22 cellular contexts compared by ENCODE assay signal in genomic region chr6:33551538-33551937, GRCh38. TPM values are rescaled to one million over a fixed set of nuclear protein-coding genes. Genes with fewer than 3 reads are reported as not detected.
DNase-seq lines count a peak whose midpoint lies in the region; FAIRE-seq and TF ChIP-seq lines count a peak whose summit lies in the region.
"Had no signal": no experiment of that assay in that cellular context is flagged by ENCODE, and none has a peak within 500 bp of the region (broad histone marks: within the 10 kb centered on the region; RNA-seq: fewer than 3 reads in every experiment).

No MANE protein-coding gene starts in this region.

- TF ChIP-seq CTCF in endodermal cell (conservative IDR thresholded peaks at IDR 0.05): no peak

- no peak for TF ChIP-seq POLR2A in GM12892 (IDR thresholded peaks at IDR 0.05; ENCODE audit: low read depth, low read length)

- H3K9ac ChIP-seq in endodermal cell (ENCODE audit: extremely low read depth, low read length, poor library complexity, severe bottlenecking): no peak overlapping the region
- H3K9ac ChIP-seq: BLaER1 treated with 17β-estradiol and CSF1 and Interleukin-3, amounts not matched to agents 10 nM and 100 nM had no signal

- 67 to 94% methylated on average over 1 to 2 of the region's 2 CpGs for WGBS in endodermal cell (ENCODE audit: insufficient coverage in 1 of 2, insufficient read length in 1 of 2), 2 experiments

- no peaks in the 10 kb centered on the region for H3K36me3 ChIP-seq in endodermal cell (ENCODE audit: control insufficient read depth, insufficient read depth, low read length)
- H3K36me3 ChIP-seq: BE2C; BLaER1 treated with 17β-estradiol and CSF1 and Interleukin-3, amounts not matched to agents 10 nM and 100 nM had no signal

- no peaks in the 10 kb centered on the region for H3K27me3 Mint-ChIP-seq in T-helper 2 cell treated with Interferon-gamma antibody and Interleukin-4, amounts not matched to agents 5 μg/mL and 100 μg/mL, for 36 hours (ENCODE audit: low read depth)
- H3K27me3 Mint-ChIP-seq in endodermal cell (ENCODE audit: insufficient read depth): no peaks in the 10 kb centered on the region
- H3K27me3 Mint-ChIP-seq: CD4-positive, alpha-beta T cell had no signal

- H3K4me3 Mint-ChIP-seq in T-helper 2 cell treated with Interferon-gamma antibody and Interleukin-4, amounts not matched to agents 5 μg/mL and 100 μg/mL, for 36 hours: no peak overlapping the region
- no peak overlapping the region for H3K4me3 Mint-ChIP-seq in endodermal cell
- H3K4me3 Mint-ChIP-seq: CD14-positive monocyte; CD4-positive, alpha-beta T cell; CD8-positive, alpha-beta memory T cell; GM23338; H9 had no signal

- H3K27ac ChIP-seq in endodermal cell (ENCODE audit: low read depth, low read length): no peak overlapping the region
- H3K27ac ChIP-seq: 22Rv1; BLaER1 treated with 17β-estradiol and CSF1 and Interleukin-3, amounts not matched to agents 10 nM and 100 nM had no signal

- FAIRE-seq in GM12892 (lab: Jason Lieb, UNC): peak; percentile 14
- FAIRE-seq: A204.1, D721Med, GM12878, GM18507 had no signal

- H3K4me1 ChIP-seq in endodermal cell (ENCODE audit: control insufficient read depth, insufficient read depth, low read length): peaks cover 7% of the 10 kb centered on the region

- H3K27me3 ChIP-seq in endodermal cell (ENCODE audit: control insufficient read depth, insufficient read depth, low read length, poor library complexity, severe bottlenecking): no peaks in the 10 kb centered on the region
- H3K27me3 ChIP-seq: BE2C; BLaER1 treated with 17β-estradiol and CSF1 and Interleukin-3, amounts not matched to agents 10 nM and 100 nM had no signal

- no peaks in the 10 kb centered on the region for H3K9me3 Mint-ChIP-seq in T-helper 2 cell treated with Interferon-gamma antibody and Interleukin-4, amounts not matched to agents 5 μg/mL and 100 μg/mL, for 36 hours
- no peaks in the 10 kb centered on the region for H3K9me3 Mint-ChIP-seq in endodermal cell
- H3K9me3 Mint-ChIP-seq: CD4-positive, alpha-beta T cell; CD8-positive, alpha-beta memory T cell; GM23338; H9 had no signal

- no peaks in the 10 kb centered on the region for H3K9me3 ChIP-seq in endodermal cell (ENCODE audit: control insufficient read depth, low read length)
- H3K9me3 ChIP-seq: BE2C; BLaER1 treated with 17β-estradiol and CSF1 and Interleukin-3, amounts not matched to agents 10 nM and 100 nM had no signal

- peaks cover 21% of the 10 kb centered on the region for H3K4me1 Mint-ChIP-seq in T-helper 2 cell treated with Interferon-gamma antibody and Interleukin-4, amounts not matched to agents 5 μg/mL and 100 μg/mL, for 36 hours (ENCODE audit: low read depth)
- H3K4me1 Mint-ChIP-seq in endodermal cell: peaks cover 21% of the 10 kb centered on the region

- DNase-seq in T-helper 2 cell treated with Interferon-gamma antibody and Interleukin-4, amounts not matched to agents 5 μg/mL and 100 μg/mL, for 36 hours (ENCODE audit: low spot score): no peak
- DNase-seq in T-helper 2 cell (no peak), GM12892 (ENCODE audit: insufficient read length) (no peak), endodermal cell (no peak), NCI-H524 (lab: John Stamatoyannopoulos, UW) (no peak), ecto neural progenitor cell (ENCODE audit: low spot score) (no peak)
- DNase-seq: BE2C; CD4-positive, alpha-beta T cell; CD8-positive, alpha-beta memory T cell; DMS 273 treated with DMSO at 0.1 percent for 48 hours; DMS79; EL; GDM1; H9 had no signal

- H3K36me3 Mint-ChIP-seq in T-helper 2 cell treated with Interferon-gamma antibody and Interleukin-4, amounts not matched to agents 5 μg/mL and 100 μg/mL, for 36 hours (ENCODE audit: low read depth): peaks cover 2% of the 10 kb centered on the region
- no peaks in the 10 kb centered on the region for H3K36me3 Mint-ChIP-seq in endodermal cell (ENCODE audit: low read depth)
- H3K36me3 Mint-ChIP-seq: CD14-positive monocyte; CD8-positive, alpha-beta memory T cell had no signal

- peak overlapping the region; percentile 9 for H3K27ac Mint-ChIP-seq in T-helper 2 cell treated with Interferon-gamma antibody and Interleukin-4, amounts not matched to agents 5 μg/mL and 100 μg/mL, for 36 hours
- peak overlapping the region; percentile 82 for H3K27ac Mint-ChIP-seq in endodermal cell
- H3K27ac Mint-ChIP-seq: CD4-positive, alpha-beta T cell; CD8-positive, alpha-beta memory T cell; GM23338; H9 had no signal

- H3K4me3 ChIP-seq in endodermal cell (ENCODE audit: low read length): no peak overlapping the region
- H3K4me3 ChIP-seq: BLaER1 treated with 17β-estradiol and CSF1 and Interleukin-3, amounts not matched to agents 10 nM and 100 nM; GM12878; GM23338 had no signal

RNA-seq across cellular contexts. Expression of gene BAK1, which starts 28.5 kb away (rescaled TPM):
- polyA plus RNA-seq in GM12892 (2012; ENCODE audit: missing spikeins): 18.7 TPM
- 10 to 100 TPM; 39.9 to 41.2 TPM for total RNA-seq in endodermal cell
- polyA plus RNA-seq in endodermal cell (2013, experiment 1 of 2): 28.1 TPM
- 27.8 TPM for polyA plus RNA-seq in endodermal cell (2013, experiment 2 of 2)
